1 cellular context compared by ENCODE assay signal in genomic region chr3:53798144-53798543, GRCh38.
TF ChIP-seq lines count a peak whose summit lies in the region.

No MANE protein-coding gene starts in this region.

TF ChIP-seq in GM12878, 131 proteins besides CTCF, POLR2A, EP300 and RAD21 (continued from another document):
- TF ChIP-seq BCL3 (IDR thresholded peaks at IDR 0.05; ENCODE audit: borderline replicate concordance, insufficient read depth, low read depth, low read length, poor library complexity, severe bottlenecking), result peak; percentile 72
TF ChIP-seq in GM12878: peak in this region for 1.
